Comparison of ENCODE assay signal across 9 cellular contexts in the genomic region with DNA sequence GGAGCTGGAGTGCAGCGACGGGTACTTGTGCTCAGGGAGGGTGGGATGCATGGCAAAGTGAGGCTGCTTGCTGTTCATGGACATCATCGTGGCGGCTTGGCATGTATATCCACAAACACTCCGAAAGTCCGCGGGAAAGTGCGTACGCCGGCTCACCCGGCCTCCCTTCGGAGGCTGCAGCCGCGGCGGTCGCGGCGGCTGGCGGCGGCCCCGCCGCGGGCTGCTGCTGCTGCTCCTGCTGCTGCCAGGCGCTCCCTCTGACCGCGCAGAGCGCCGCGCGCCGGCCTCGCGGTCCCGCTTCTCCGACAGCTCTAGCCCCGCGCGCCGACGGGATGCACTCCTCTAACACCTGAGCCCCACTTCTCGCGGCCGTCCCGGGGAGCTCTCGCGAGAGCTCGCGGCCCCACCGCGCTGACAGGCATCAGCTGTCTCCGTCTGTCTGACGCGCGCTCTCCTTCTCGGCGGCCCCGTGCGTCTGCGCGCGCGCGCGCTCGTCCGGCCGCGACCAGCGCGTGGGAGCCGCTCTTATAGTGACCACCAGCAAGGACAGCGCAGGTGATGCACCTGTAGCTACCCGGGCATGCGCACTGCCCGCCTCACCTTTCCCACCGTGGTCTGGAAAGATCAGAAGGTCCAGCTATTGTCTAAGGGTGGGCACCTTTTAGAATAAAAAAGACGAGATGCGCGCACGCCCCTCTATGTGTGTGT. TPM values are rescaled to one million over a fixed set of nuclear protein-coding genes. Genes with fewer than 3 reads are reported as not detected.
DNase-seq lines count a peak whose midpoint lies in the region; ATAC-seq and TF ChIP-seq lines count a peak whose summit lies in the region.
"Had no signal": no experiment of that assay in that cellular context is flagged by ENCODE, and none has a peak within 500 bp of the region (broad histone marks: within the 10 kb centered on the region; RNA-seq: fewer than 3 reads in every experiment).

A gene with protein sequence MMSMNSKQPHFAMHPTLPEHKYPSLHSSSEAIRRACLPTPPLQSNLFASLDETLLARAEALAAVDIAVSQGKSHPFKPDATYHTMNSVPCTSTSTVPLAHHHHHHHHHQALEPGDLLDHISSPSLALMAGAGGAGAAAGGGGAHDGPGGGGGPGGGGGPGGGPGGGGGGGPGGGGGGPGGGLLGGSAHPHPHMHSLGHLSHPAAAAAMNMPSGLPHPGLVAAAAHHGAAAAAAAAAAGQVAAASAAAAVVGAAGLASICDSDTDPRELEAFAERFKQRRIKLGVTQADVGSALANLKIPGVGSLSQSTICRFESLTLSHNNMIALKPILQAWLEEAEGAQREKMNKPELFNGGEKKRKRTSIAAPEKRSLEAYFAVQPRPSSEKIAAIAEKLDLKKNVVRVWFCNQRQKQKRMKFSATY (minus strand): TSS at position 313 of the 708 bp plus-strand sequence. CDS start 226 bp downstream, at position 87.

- ATAC-seq in activated T-helper 17 cell treated with anti-CD3 and anti-CD28 coated beads, Interleukin-2, amount 50 U/mL, for 72 hours (replicated peaks), result peak; percentile 90
- ATAC-seq: HCT116 had no signal

- peaks cover 13% of the 10 kb centered on the region for H3K36me3 Mint-ChIP-seq in activated T-helper 17 cell treated with anti-CD3 and anti-CD28 coated beads, Interleukin-2, amount 50 U/mL, for 72 hours (ENCODE audit: low read depth)

- peak within 1 kb of the TSS; percentile 76 for H3K4me3 Mint-ChIP-seq in activated T-helper 17 cell treated with anti-CD3 and anti-CD28 coated beads, Interleukin-2, amount 50 U/mL, for 72 hours

- no peak for TF ChIP-seq CTCF in GM20000 (IDR thresholded peaks at IDR 0.05; ENCODE audit: extremely low read depth, missing control alignments)

- peak within 1 kb of the TSS; percentile 43 for H3K4me3 ChIP-seq in iPS-11a (ENCODE audit: low read depth, low read length)

- H3K9me3 Mint-ChIP-seq in activated T-helper 17 cell treated with anti-CD3 and anti-CD28 coated beads, Interleukin-2, amount 50 U/mL, for 72 hours, result no peaks in the 10 kb centered on the region

- peaks cover 80% of the 10 kb centered on the region for H3K27me3 Mint-ChIP-seq in activated T-helper 17 cell treated with anti-CD3 and anti-CD28 coated beads, Interleukin-2, amount 50 U/mL, for 72 hours

- peak; percentile 100 for DNase-seq in COLO668 (lab: John Stamatoyannopoulos, UW; ENCODE audit: unreplicated experiment)
- peak; percentile 92 for DNase-seq in GM20000 (ENCODE audit: low spot score)
- peak; percentile 80 for DNase-seq in HK-2 (ENCODE audit: unreplicated experiment)
- peak; percentile 39 for DNase-seq in NOMO-1 treated with DMSO at 0.1 percent for 48 hours (lab: John Stamatoyannopoulos, UW; ENCODE audit: unreplicated experiment)
- peak; percentile 56 for DNase-seq in stimulated activated CD4-positive, alpha-beta T cell treated with anti-CD3 and anti-CD28 coated beads, Interleukin-12 subunit alpha, Interleukin-12 subunit beta, amount 100 ng/mL, for 4 hours
- no peak for DNase-seq in H4 (ENCODE audit: low spot score)

- H3K27ac Mint-ChIP-seq in activated T-helper 17 cell treated with anti-CD3 and anti-CD28 coated beads, Interleukin-2, amount 50 U/mL, for 72 hours, result no peak within 1 kb of the TSS

- peaks cover 11% of the 10 kb centered on the region for H3K4me1 Mint-ChIP-seq in activated T-helper 17 cell treated with anti-CD3 and anti-CD28 coated beads, Interleukin-2, amount 50 U/mL, for 72 hours

RNA-seq across cellular contexts. Expression of the gene that starts here (rescaled TPM):
- under 1 TPM; 0.13 to 0.35 TPM for total RNA-seq in activated T-helper 17 cell treated with anti-CD3 and anti-CD28 coated beads, Interleukin-2, amount 50 U/mL, for 72 hours
- not detected in 2 replicates for total RNA-seq in H4 (2014; rRNA removed; shearing (Covaris generic))

Comparison
In these comparisons a context has a peak if more than half of its experiments do, and no peak if none do; other contexts are left out.
1. Peak in ATAC-seq in activated T-helper 17 cell treated with anti-CD3 and anti-CD28 coated beads, Interleukin-2, amount 50 U/mL, for 72 hours; RNA of the gene not detected or under 1 TPM.